ENCODE assay signal across 11 cellular contexts in genomic region chr9:127131871-127132270, GRCh38. TPM values are rescaled to one million over a fixed set of nuclear protein-coding genes. Genes with fewer than 3 reads are reported as not detected.
A peak's percentile ranks its signal among the peaks of the same experiment; 100 is the strongest.
DNase-seq lines count a peak whose midpoint lies in the region; ATAC-seq, FAIRE-seq and TF ChIP-seq lines count a peak whose summit lies in the region.
"Had no signal": no experiment of that assay in that cellular context is flagged by ENCODE, and none has a peak within 500 bp of the region (broad histone marks: within the 10 kb centered on the region; RNA-seq: fewer than 3 reads in every experiment).

No MANE protein-coding gene starts in this region.

- ATAC-seq in activated naive CD8-positive, alpha-beta T cell treated with anti-CD3 and anti-CD28 coated beads, Interleukin-2, amount 50 U/mL, for 24 hours, result no peak
- no peak for ATAC-seq in GM18870 (IDR thresholded peaks at IDR 0.05; ENCODE audit: unreplicated experiment)
- ATAC-seq: natural killer cell, T-helper 17 cell had no signal

- H3K27ac Mint-ChIP-seq in activated CD4-positive, alpha-beta memory T cell treated with anti-CD3 and anti-CD28 coated beads for 36 hours, result no peak overlapping the region
- no peak overlapping the region for H3K27ac Mint-ChIP-seq in activated naive CD8-positive, alpha-beta T cell treated with anti-CD3 and anti-CD28 coated beads, Interleukin-2, amount 50 U/mL, for 24 hours
- H3K27ac Mint-ChIP-seq: natural killer cell, T-helper 17 cell had no signal

- FAIRE-seq in RCC 7860 (lab: Jason Lieb, UNC), result peak; percentile 60

- H3K9me3 ChIP-seq in esophagus (ENCODE audit: control insufficient read depth in 2 of 2, insufficient read depth in 1 of 2, low read depth in 1 of 2, low read length in 1 of 2) (no peaks in the 10 kb centered on the region), osteoblast (ENCODE audit: low read depth, low read length) (no peaks in the 10 kb centered on the region)

- no peaks in the 10 kb centered on the region for H3K79me2 ChIP-seq in osteoblast (ENCODE audit: insufficient read depth, low read length)

- H3K4me1 Mint-ChIP-seq in activated CD4-positive, alpha-beta memory T cell treated with anti-CD3 and anti-CD28 coated beads for 36 hours (ENCODE audit: low read depth), result no peaks in the 10 kb centered on the region
- no peaks in the 10 kb centered on the region for H3K4me1 Mint-ChIP-seq in activated naive CD8-positive, alpha-beta T cell treated with anti-CD3 and anti-CD28 coated beads, Interleukin-2, amount 50 U/mL, for 24 hours
- H3K4me1 Mint-ChIP-seq: natural killer cell had no signal

- H3K9me3 Mint-ChIP-seq in activated CD4-positive, alpha-beta memory T cell treated with anti-CD3 and anti-CD28 coated beads for 36 hours, result no peaks in the 10 kb centered on the region
- no peaks in the 10 kb centered on the region for H3K9me3 Mint-ChIP-seq in activated naive CD8-positive, alpha-beta T cell treated with anti-CD3 and anti-CD28 coated beads, Interleukin-2, amount 50 U/mL, for 24 hours
- H3K9me3 Mint-ChIP-seq: natural killer cell had no signal

- peak overlapping the region; percentile 23 for H3K4me2 ChIP-seq in osteoblast (ENCODE audit: insufficient read depth, low read length)

- TF ChIP-seq CTCF in AG09309 (IDR thresholded peaks at IDR 0.05; ENCODE audit: control insufficient read depth, insufficient read depth, low read depth, low read length, missing control alignments) (no peak), osteoblast (IDR thresholded peaks at IDR 0.05; ENCODE audit: extremely low read depth, low read depth, low read length) (no peak)

- peak; percentile 44 for DNase-seq in AG09309 (ENCODE audit: low read depth)
- peak; percentile 36 for DNase-seq in RCC 7860 (ENCODE audit: low spot score)
- DNase-seq in osteoblast (ENCODE audit: insufficient read length, low spot score, missing footprints), result no peak
- no peak for DNase-seq in activated CD4-positive, alpha-beta memory T cell treated with anti-CD3 and anti-CD28 coated beads for 36 hours
- DNase-seq in activated naive CD8-positive, alpha-beta T cell treated with anti-CD3 and anti-CD28 coated beads, Interleukin-2, amount 50 U/mL, for 24 hours, result no peak
- DNase-seq in mucosa of gallbladder (ENCODE audit: low spot score), result no peak
- DNase-seq: natural killer cell, T-helper 17 cell had no signal

- H3K27ac ChIP-seq in esophagus (ENCODE audit: low read depth in 2 of 2, low read length in 1 of 2) (peak overlapping the region; percentile 54 to 84), osteoblast (ENCODE audit: low read depth, low read length) (peak overlapping the region; percentile 89)
- H3K27ac ChIP-seq: HL-60 had no signal

- intact Hi-C loops in activated CD4-positive, alpha-beta memory T cell treated with anti-CD3 and anti-CD28 coated beads for 36 hours (cut with micrococcal nuclease), result no loop called here

- no peak overlapping the region for H3K4me3 ChIP-seq in AG09309 (ENCODE audit: control insufficient read depth, low read depth, low read length)
- no peak overlapping the region for H3K4me3 ChIP-seq in esophagus (ENCODE audit: low read depth in 1 of 2, low read length in 2 of 2)
- no peak overlapping the region for H3K4me3 ChIP-seq in osteoblast (ENCODE audit: insufficient read depth, low read length)

- no peaks in the 10 kb centered on the region for H3K36me3 Mint-ChIP-seq in activated CD4-positive, alpha-beta memory T cell treated with anti-CD3 and anti-CD28 coated beads for 36 hours
- no peaks in the 10 kb centered on the region for H3K36me3 Mint-ChIP-seq in activated naive CD8-positive, alpha-beta T cell treated with anti-CD3 and anti-CD28 coated beads, Interleukin-2, amount 50 U/mL, for 24 hours (ENCODE audit: low read depth)
- H3K36me3 Mint-ChIP-seq: natural killer cell had no signal

- H2AFZ ChIP-seq in osteoblast (ENCODE audit: low read length), result no peak overlapping the region

- H3K27me3 Mint-ChIP-seq in activated CD4-positive, alpha-beta memory T cell treated with anti-CD3 and anti-CD28 coated beads for 36 hours, result no peaks in the 10 kb centered on the region
- peaks cover 2% of the 10 kb centered on the region for H3K27me3 Mint-ChIP-seq in activated naive CD8-positive, alpha-beta T cell treated with anti-CD3 and anti-CD28 coated beads, Interleukin-2, amount 50 U/mL, for 24 hours
- H3K27me3 Mint-ChIP-seq: T-helper 17 cell had no signal

- POLR2A ChIA-PET in activated CD4-positive, alpha-beta memory T cell treated with anti-CD3 and anti-CD28 coated beads for 36 hours (lab: Charles Lee), result no interaction called here

- H3K27me3 ChIP-seq in esophagus (ENCODE audit: control insufficient read depth in 1 of 2, insufficient read depth in 2 of 2, low read length in 2 of 2) (no peaks in the 10 kb centered on the region), osteoblast (ENCODE audit: insufficient read depth, low read length) (peaks cover 4% of the 10 kb centered on the region)

- WGBS in esophagus, 2 donors, result 77 to 84% methylated on average over 6 of the region's 6 CpGs

- H3K36me3 ChIP-seq in esophagus (ENCODE audit: control insufficient read depth in 2 of 2, insufficient read depth in 2 of 2, low read length in 1 of 2) (no peaks in the 10 kb centered on the region), osteoblast (ENCODE audit: insufficient read depth, low read length) (no peaks in the 10 kb centered on the region)

- H3K4me1 ChIP-seq in esophagus (ENCODE audit: control insufficient read depth in 2 of 2, insufficient read depth in 2 of 2, low read length in 1 of 2) (peaks cover 13 to 21% of the 10 kb centered on the region in 2 donors), osteoblast (ENCODE audit: insufficient read depth, low read length) (peaks cover 51% of the 10 kb centered on the region)

- H4K20me1 ChIP-seq in osteoblast (ENCODE audit: insufficient read depth, low read length), result no peaks in the 10 kb centered on the region

- no peak overlapping the region for H3K4me3 Mint-ChIP-seq in activated CD4-positive, alpha-beta memory T cell treated with anti-CD3 and anti-CD28 coated beads for 36 hours
- no peak overlapping the region for H3K4me3 Mint-ChIP-seq in activated naive CD8-positive, alpha-beta T cell treated with anti-CD3 and anti-CD28 coated beads, Interleukin-2, amount 50 U/mL, for 24 hours
- H3K4me3 Mint-ChIP-seq: natural killer cell, T-helper 17 cell had no signal

- CTCF ChIA-PET in activated CD4-positive, alpha-beta memory T cell treated with anti-CD3 and anti-CD28 coated beads for 36 hours (lab: Charles Lee), result no interaction called here

RNA-seq across cellular contexts. Expression of gene ANGPTL2, which starts 9.4 kb away (rescaled TPM):
- polyA plus RNA-seq in esophagus, result 1 to 10 TPM; 1.9 to 5.8 TPM
- total RNA-seq in osteoblast (39.8 and 72.5 TPM in 2 replicates), mucosa of gallbladder (55.2 TPM)
- not detected for total RNA-seq in activated CD4-positive, alpha-beta memory T cell treated with anti-CD3 and anti-CD28 coated beads for 36 hours
- total RNA-seq: natural killer cell had no signal

Comparison
In these comparisons a context has a peak if more than half of its experiments do, and no peak if none do; other contexts are left out.
1. DNase-seq: peak in AG09309 (single experiment) and RCC 7860 (single experiment); none in osteoblast (single experiment), activated CD4-positive, alpha-beta memory T cell treated with anti-CD3 and anti-CD28 coated beads for 36 hours (single experiment), activated naive CD8-positive, alpha-beta T cell treated with anti-CD3 and anti-CD28 coated beads, Interleukin-2, amount 50 U/mL, for 24 hours (single experiment) and mucosa of gallbladder (single experiment).
2. RNA of gene ANGPTL2, which starts 9.4 kb away (total RNA-seq): 55.2 TPM in mucosa of gallbladder (single experiment) and 39.8 to 72.5 TPM in osteoblast; not detected in activated CD4-positive, alpha-beta memory T cell treated with anti-CD3 and anti-CD28 coated beads for 36 hours; every median in the first group is over 10 times any median in the second.